In the genomic region with DNA sequence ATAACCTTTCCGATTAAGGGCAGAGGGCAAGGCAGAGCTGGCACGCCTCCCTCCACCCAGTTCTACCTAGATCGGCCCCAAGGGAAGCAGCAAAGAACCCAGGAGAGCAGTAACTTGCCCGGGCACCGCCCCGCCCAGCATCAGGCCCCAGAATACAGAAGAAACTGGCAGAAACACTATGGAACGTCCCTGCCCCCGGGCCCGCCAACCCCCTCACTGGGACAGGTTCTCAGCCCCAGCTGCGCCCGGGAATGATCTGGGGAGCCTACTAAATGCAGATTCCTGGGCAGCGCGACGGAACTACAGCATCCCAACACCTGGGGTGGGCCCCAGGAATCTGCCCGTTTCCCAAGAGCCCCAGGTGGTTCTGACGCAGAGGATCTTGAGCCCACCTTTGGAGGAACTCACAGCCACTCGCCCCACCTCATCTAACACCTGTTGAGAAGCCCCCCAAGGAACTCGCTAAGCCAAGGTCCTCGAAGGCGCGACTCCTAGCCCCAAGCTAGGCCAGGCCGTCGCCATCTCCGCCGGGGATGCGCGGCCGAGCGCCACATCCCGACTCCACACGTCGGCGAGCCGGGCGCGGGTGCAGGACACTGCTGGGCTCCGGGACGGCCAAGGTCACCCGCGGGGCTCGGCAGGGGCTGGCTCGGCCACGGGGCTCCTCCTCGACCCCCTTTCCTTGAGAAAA, we compare ENCODE assay signal across 8 cellular contexts. TPM values are rescaled to one million over a fixed set of nuclear protein-coding genes. Genes with fewer than 3 reads are reported as not detected.
DNase-seq lines count a peak whose midpoint lies in the region; TF ChIP-seq lines count a peak whose summit lies in the region.

No MANE protein-coding gene starts in this region.

- H3K4me1 Mint-ChIP-seq in nephron: peaks cover 27% of the 10 kb centered on the region

- TF ChIP-seq CTCF in GM12865 (IDR thresholded peaks at IDR 0.05; ENCODE audit: insufficient read depth, low read depth, low read length, missing control alignments) (no peak), nephron (IDR thresholded peaks at IDR 0.05; ENCODE audit: unreplicated experiment in 3 of 3) (no peak)

- H3K27ac Mint-ChIP-seq in nephron: peak overlapping the region in 2 of 3 experiments; percentile 34 to 63

- peaks cover 8% of the 10 kb centered on the region for H3K27me3 Mint-ChIP-seq in nephron (ENCODE audit: low read depth)

- no peak for DNase-seq in GM12865 (ENCODE audit: low read depth)
- DNase-seq in RPMI8226: peak; percentile 39
- DNase-seq in NCI-H1048 (lab: John Stamatoyannopoulos, UW): no peak
- DNase-seq in DMS79 (lab: John Stamatoyannopoulos, UW): no peak
- no peak for DNase-seq in GM19238 (ENCODE audit: insufficient read length, low spot score)
- no peak for DNase-seq in SK-N-DZ (ENCODE audit: low spot score)

- peaks cover 9% of the 10 kb centered on the region for H3K9me3 Mint-ChIP-seq in nephron

- H3K4me3 ChIP-seq in GM12865 (ENCODE audit: low read depth, low read length): peak overlapping the region; percentile 66
- peak overlapping the region; percentile 65 to 69 for H3K4me3 ChIP-seq in esophagus (ENCODE audit: low read depth in 1 of 2, low read length in 2 of 2)

- no peaks in the 10 kb centered on the region for H3K27me3 ChIP-seq in esophagus (ENCODE audit: control insufficient read depth in 1 of 2, insufficient read depth in 2 of 2, low read length in 2 of 2)

- 15 to 16% methylated on average over 33 to 44 of the region's 44 CpGs for WGBS in esophagus, 2 donors

- H3K4me1 ChIP-seq in esophagus (ENCODE audit: control insufficient read depth in 2 of 2, insufficient read depth in 2 of 2, low read length in 1 of 2): peaks cover 0 to 15% of the 10 kb centered on the region in 2 donors

- H3K36me3 ChIP-seq in esophagus (ENCODE audit: control insufficient read depth in 2 of 2, insufficient read depth in 2 of 2, low read length in 1 of 2): peaks cover 0 to 3% of the 10 kb centered on the region in 2 donors

- H3K36me3 Mint-ChIP-seq in nephron (ENCODE audit: low read depth): peaks cover 26% of the 10 kb centered on the region

- H3K4me3 Mint-ChIP-seq in nephron: peak overlapping the region; percentile 85 to 94 (median 86)

- H3K27ac ChIP-seq in esophagus (ENCODE audit: low read depth in 2 of 2, low read length in 1 of 2): peak overlapping the region; percentile 75 to 90

- no peaks in the 10 kb centered on the region for H3K9me3 ChIP-seq in esophagus (ENCODE audit: control insufficient read depth in 2 of 2, insufficient read depth in 1 of 2, low read depth in 1 of 2, low read length in 1 of 2)

RNA-seq across cellular contexts. Expression of a gene that starts 1.1 kb away (rescaled TPM):
- polyA plus RNA-seq in esophagus: 10 to 100 TPM; 12.0 to 12.1 TPM
- polyA plus RNA-seq in SK-N-DZ (2014; cell fraction: cytosol; rRNA removed): 29.1 and 33.1 TPM in 2 replicates
- 11.1 and 15.7 TPM in 2 replicates for polyA plus RNA-seq in SK-N-DZ (2014; cell fraction: nucleus; rRNA removed)

RNA-seq across cellular contexts. Expression of a gene that starts 18.6 kb away (rescaled TPM):
- polyA plus RNA-seq in esophagus: under 1 TPM; 0.04 to 0.08 TPM
- 0.06 TPM in 1 of 2 replicates, not detected in the other for polyA plus RNA-seq in SK-N-DZ (2014; cell fraction: cytosol; rRNA removed)
- 0.08 TPM in 1 of 2 replicates, not detected in the other for polyA plus RNA-seq in SK-N-DZ (2014; cell fraction: nucleus; rRNA removed)
